ENCODE assay signal across 8 cellular contexts in genomic region chr7:17640730-17641377, GRCh38.
DNase-seq lines count a peak whose midpoint lies in the region; ATAC-seq, FAIRE-seq and TF ChIP-seq lines count a peak whose summit lies in the region.

No MANE protein-coding gene starts in this region.

- no peaks in the 10 kb centered on the region for H3K23me2 ChIP-seq in H1 (ENCODE audit: low read depth, low read length)

- no peaks in the 10 kb centered on the region for H3K9me2 ChIP-seq in PC-3 (replicated peaks; ENCODE audit: low read length)

- H3K14ac ChIP-seq in H1 (ENCODE audit: insufficient read length), result no peak overlapping the region

- H3F3A ChIP-seq in PC-3 (ENCODE audit: low read length, unreplicated experiment), result no peaks in the 10 kb centered on the region

- H2AFZ ChIP-seq in PC-3 (ENCODE audit: low read length) (no peak overlapping the region), H1 (ENCODE audit: low read length) (peak overlapping the region; percentile 78)

- H3K27ac Mint-ChIP-seq in neural crest cell (ENCODE audit: unreplicated experiment), result no peak overlapping the region

- no peaks in the 10 kb centered on the region for H3K79me1 ChIP-seq in H1 (ENCODE audit: low read depth, low read length)

- TF ChIP-seq CTCF in cardiac muscle cell (IDR thresholded peaks at IDR 0.05; ENCODE audit: low read depth, low read length) (peak; percentile 67), PC-3 (conservative IDR thresholded peaks at IDR 0.05; ENCODE audit: low read depth, low read length) (peak; percentile 76), H1 (IDR thresholded peaks at IDR 0.05; ENCODE audit: control extremely low read depth in 1 of 3, insufficient read depth in 1 of 3, low read depth in 1 of 3, low read length in 3 of 3) (peak in 2 of 3 experiments; percentile 31 to 67; a peak in 2 of 4 replicates), neural crest cell (conservative IDR thresholded peaks at IDR 0.05) (peak; percentile 73)

- no peak overlapping the region for H4K5ac ChIP-seq in H1 (ENCODE audit: insufficient read length, low read depth, low read length)

- H3K23ac ChIP-seq in H1 (ENCODE audit: insufficient read length), result no peak overlapping the region

- no peak overlapping the region for H3K4me2 ChIP-seq in PC-3 (ENCODE audit: low read length)
- no peak overlapping the region for H3K4me2 ChIP-seq in H1 (ENCODE audit: insufficient read depth in 1 of 2, low read depth in 2 of 2, low read length in 2 of 2)

- no peak overlapping the region for H2BK5ac ChIP-seq in H1 (ENCODE audit: low read depth, low read length)

- no peak for TF ChIP-seq EP300 in H1 (IDR thresholded peaks at IDR 0.05; ENCODE audit: borderline replicate concordance in 1 of 2, low read depth in 2 of 2, low read length in 2 of 2)

- H4K20me1 ChIP-seq in PC-3 (ENCODE audit: low read length), result no peaks in the 10 kb centered on the region
- H4K20me1 ChIP-seq in H1 (replicated peaks in 1 of 2; ENCODE audit: control insufficient read depth in 1 of 2, insufficient read depth in 2 of 2, low read length in 2 of 2), result no peaks in the 10 kb centered on the region

- DNase-seq in cardiac muscle cell (ENCODE audit: low read depth in 1 of 2, low spot score in 1 of 2) (peak; percentile 51 to 61), right cardiac atrium (no peak), HEK293T (ENCODE audit: extremely low spot score) (peak; percentile 45), PC-3 (peak; percentile 64), H1 (ENCODE audit: low read depth in 1 of 2, low spot score in 2 of 2) (no peak), neural crest cell (ENCODE audit: low read depth, low spot score) (peak; percentile 34), HK-2 (ENCODE audit: unreplicated experiment) (no peak), hepatic stellate cell (ENCODE audit: low spot score) (no peak)

- TF ChIP-seq POLR2A in H1 (IDR thresholded peaks at IDR 0.05; ENCODE audit: control extremely low read depth in 1 of 2, low read depth in 2 of 2, low read length in 2 of 2), result no peak

- H3K4me1 ChIP-seq in cardiac muscle cell (ENCODE audit: low read depth), result no peaks in the 10 kb centered on the region
- no peaks in the 10 kb centered on the region for H3K4me1 ChIP-seq in right cardiac atrium (ENCODE audit: control insufficient read depth, insufficient read depth, low read length)
- no peaks in the 10 kb centered on the region for H3K4me1 ChIP-seq in PC-3 (ENCODE audit: insufficient read depth, low read length)
- no peaks in the 10 kb centered on the region; a peak in 1 of 7 replicates for H3K4me1 ChIP-seq in H1 (replicated peaks in 1 of 4; ENCODE audit: control insufficient read depth in 3 of 4, insufficient read depth in 4 of 4, low read length in 3 of 4)

- no peaks in the 10 kb centered on the region for H3K27me3 Mint-ChIP-seq in neural crest cell (ENCODE audit: low read depth)

- H2AK5ac ChIP-seq in H1 (ENCODE audit: low read depth, low read length), result no peak overlapping the region

- H3K9me3 Mint-ChIP-seq in neural crest cell, result peaks cover 10% of the 10 kb centered on the region

- H3K36me3 ChIP-seq in cardiac muscle cell, result no peaks in the 10 kb centered on the region
- no peaks in the 10 kb centered on the region for H3K36me3 ChIP-seq in PC-3 (ENCODE audit: low read depth, low read length)
- no peaks in the 10 kb centered on the region for H3K36me3 ChIP-seq in H1 (ENCODE audit: control insufficient read depth in 2 of 4, insufficient read depth in 4 of 4, low read length in 3 of 4)

- no peak overlapping the region for H3K18ac ChIP-seq in H1 (ENCODE audit: extremely low read depth, low read length)

- H3K27ac ChIP-seq in cardiac muscle cell, result no peak overlapping the region
- no peak overlapping the region for H3K27ac ChIP-seq in right cardiac atrium (ENCODE audit: low read length)
- H3K27ac ChIP-seq in PC-3 (ENCODE audit: low read length), result no peak overlapping the region
- H3K27ac ChIP-seq in H1 (ENCODE audit: low read depth, low read length), result no peak overlapping the region

- H3K4me3 ChIP-seq in cardiac muscle cell (no peak overlapping the region), right cardiac atrium (ENCODE audit: low read length) (no peak overlapping the region), PC-3 (ENCODE audit: low read length) (no peak overlapping the region), H1 (ENCODE audit: extremely low read depth in 1 of 4, insufficient read depth in 2 of 4, low read depth in 3 of 4, low read length in 4 of 4) (no peak overlapping the region)

- no peak overlapping the region for H2BK120ac ChIP-seq in H1 (replicated peaks; ENCODE audit: low read depth, low read length)

- peak; percentile 68 for FAIRE-seq in H1 (lab: Jason Lieb, UNC)

- no peak overlapping the region for H2BK15ac ChIP-seq in H1 (ENCODE audit: low read length)

- no peak overlapping the region for H3K4ac ChIP-seq in H1 (replicated peaks; ENCODE audit: insufficient read length, low read depth, low read length)

- no peak for ATAC-seq in right cardiac atrium
- ATAC-seq in PC-3, result no peak

- H3K56ac ChIP-seq in H1 (replicated peaks; ENCODE audit: insufficient read length, low read depth, low read length), result no peak overlapping the region

- H3K27me3 ChIP-seq in cardiac muscle cell (no peaks in the 10 kb centered on the region), right cardiac atrium (ENCODE audit: control insufficient read depth, insufficient read depth) (no peaks in the 10 kb centered on the region), PC-3 (ENCODE audit: low read length) (no peaks in the 10 kb centered on the region), H1 (replicated peaks in 1 of 4; ENCODE audit: control insufficient read depth in 3 of 4, extremely low read depth in 1 of 4, insufficient read depth in 3 of 4, low read length in 3 of 4) (no peaks in the 10 kb centered on the region)

- no peak overlapping the region for H4K8ac ChIP-seq in H1 (ENCODE audit: extremely low read depth, insufficient read depth, low read length)

- TF ChIP-seq RAD21 in H1 (IDR thresholded peaks at IDR 0.05 in 1 of 2, conservative IDR thresholded peaks at IDR 0.05 in 1 of 2; ENCODE audit: low read depth in 2 of 2, low read length in 2 of 2), result peak; percentile 34 to 51; a peak in 3 of 4 replicates

- POLR2A ChIA-PET in HEK293T (lab: Yijun Ruan, JAX), result no interaction called here
- POLR2A ChIA-PET in PC-3 (lab: Charles Lee; ENCODE audit: unreplicated experiment), result no interaction called here
- POLR2A ChIA-PET in H1 (lab: Charles Lee; ENCODE audit: partially characterized antibody), result no interaction called here

- no peak overlapping the region for H4K91ac ChIP-seq in H1 (replicated peaks; ENCODE audit: insufficient read length, low read length)

- no peak overlapping the region for H2BK12ac ChIP-seq in H1 (ENCODE audit: low read depth, low read length)

- H3K4me1 Mint-ChIP-seq in neural crest cell, result no peaks in the 10 kb centered on the region

- WGBS in right cardiac atrium, result 60% methylated on average over 4 of the region's 4 CpGs
- 64% methylated on average over 4 of the region's 4 CpGs; no CpG with 5 or more reads in 1 of the 2 experiments for WGBS in H1 (ENCODE audit: extremely low coverage in 1 of 2, insufficient coverage in 1 of 2, insufficient read length in 1 of 2, insufficient replicate concordance in 2 of 2, low coverage in 1 of 2, low lambda C conversion rate in 2 of 2, missing lambda C conversion rate in 1 of 2), 2 experiments

- H3K79me2 ChIP-seq in PC-3 (ENCODE audit: low read length), result no peaks in the 10 kb centered on the region
- no peaks in the 10 kb centered on the region for H3K79me2 ChIP-seq in H1 (ENCODE audit: control insufficient read depth in 1 of 2, insufficient read depth in 2 of 2, low read length in 2 of 2)

- intact Hi-C loops in right cardiac atrium (cut with DNase I), result loop anchor here in 3 of 4 donors (10.0 kb wide), 2 partner anchors 336 to 656 kb away; no protein-coding TSS in a partner anchor
- intact Hi-C loops in PC-3 (cut with micrococcal nuclease), result loop anchor here (10.0 kb wide), 2 partner anchors 196 to 496 kb away; no protein-coding TSS in a partner anchor

- H3K4me3 Mint-ChIP-seq in neural crest cell, result no peak overlapping the region

- CTCF ChIA-PET in HEK293T (lab: Yijun Ruan, JAX) (interaction anchor here (0.6 to 1.0 kb wide), 3 partner anchors 10 to 682 kb away, joined by 3 to 4 read pairs (median 3); no protein-coding TSS in a partner anchor), PC-3 (lab: Charles Lee) (no interaction called here), H1 (lab: Charles Lee; ENCODE audit: partially characterized antibody) (interaction anchor here (0.7 to 4.5 kb wide), 18 partner anchors 9 to 687 kb away, joined by 3 to 33 read pairs (median 4); no protein-coding TSS in a partner anchor)

- H3K36me3 Mint-ChIP-seq in neural crest cell (ENCODE audit: low read depth), result peaks cover 3% of the 10 kb centered on the region

- H3K9me3 ChIP-seq in cardiac muscle cell (ENCODE audit: low read depth), result no peaks in the 10 kb centered on the region
- no peaks in the 10 kb centered on the region for H3K9me3 ChIP-seq in right cardiac atrium (ENCODE audit: control insufficient read depth, low read length)
- H3K9me3 ChIP-seq in PC-3 (ENCODE audit: low read length), result no peaks in the 10 kb centered on the region
- peaks cover 0 to 3% of the 10 kb centered on the region in 2 experiments; a peak in 1 of 4 replicates for H3K9me3 ChIP-seq in H1 (ENCODE audit: insufficient read depth in 2 of 2, low read depth in 1 of 2, low read length in 1 of 2)

- H3K9ac ChIP-seq in PC-3 (ENCODE audit: low read length), result no peak overlapping the region
- H3K9ac ChIP-seq in H1 (replicated peaks in 1 of 4; ENCODE audit: extremely low read depth in 1 of 4, low read depth in 3 of 4, low read length in 3 of 4), result no peak overlapping the region

- no TSS peak for BruUV-seq in PC-3 (replicated peaks; lab: Mats Ljungman, UMichigan)

- no peak overlapping the region for H2BK20ac ChIP-seq in H1 (ENCODE audit: low read length)

TF ChIP-seq in HEK293T, 16 proteins besides CTCF, POLR2A, EP300 and RAD21:
- TF ChIP-seq L3MBTL2 (conservative IDR thresholded peaks at IDR 0.05) (no peak), HDGF (IDR thresholded peaks at IDR 0.05; ENCODE audit: borderline replicate concordance) (no peak), FOXM1 (IDR thresholded peaks at IDR 0.05; ENCODE audit: borderline replicate concordance) (no peak), TARDBP (IDR thresholded peaks at IDR 0.05) (no peak), FOXA1 (IDR thresholded peaks at IDR 0.05) (no peak), SUZ12 (IDR thresholded peaks at IDR 0.05) (no peak), ELF4 (IDR thresholded peaks at IDR 0.05) (no peak), FOXK2 (IDR thresholded peaks at IDR 0.05) (no peak)

TF ChIP-seq in H1, 55 proteins besides CTCF, POLR2A, EP300 and RAD21 (continues in another document):
- TF ChIP-seq EZH2 (IDR thresholded peaks at IDR 0.05; ENCODE audit: low read depth, low read length, severe bottlenecking) (no peak), PHF8 (conservative IDR thresholded peaks at IDR 0.05; ENCODE audit: low read depth, low read length) (no peak), SP4 (IDR thresholded peaks at IDR 0.05; ENCODE audit: low read length) (no peak), BACH1 (IDR thresholded peaks at IDR 0.05; ENCODE audit: low read length) (no peak)

Comparison
In these comparisons a context has a peak if more than half of its experiments do, and no peak if none do; other contexts are left out.
1. DNase-seq: peak in cardiac muscle cell (2 of 2), HEK293T (single experiment), PC-3 (single experiment) and neural crest cell (single experiment); none in right cardiac atrium (0 of 3), H1 (0 of 2), HK-2 (single experiment) and hepatic stellate cell (single experiment).
2. Peak in every context shown above with its lines, with median percentiles within 50 percentile points of each other: CTCF ChIP-seq.